In genomic region chr9:129712595-129713524, GRCh38 we compare ENCODE assay signal across 1 cellular context.
TF ChIP-seq lines count a peak whose summit lies in the region.

No MANE protein-coding gene starts in this region.

TF ChIP-seq in K562, 482 proteins besides CTCF, POLR2A, EP300 and RAD21 (continued from another document):
- TF ChIP-seq REST (CRISPR knock-in tag; IDR thresholded peaks at IDR 0.05; ENCODE audit: low read depth) (no peak), MEF2D (tag; conservative IDR thresholded peaks at IDR 0.05; ENCODE audit: low read depth) (no peak), CHCHD3 (CRISPR knock-in tag; IDR thresholded peaks at IDR 0.05) (no peak)
TF ChIP-seq in K562: peak in this region for 0.
